In genomic region chr11:110297726-110298297, GRCh38 we compare ENCODE assay signal across 10 cellular contexts. TPM values are rescaled to one million over a fixed set of nuclear protein-coding genes. Genes with fewer than 3 reads are reported as not detected.
DNase-seq lines count a peak whose midpoint lies in the region; ATAC-seq and TF ChIP-seq lines count a peak whose summit lies in the region.
"Had no signal": no experiment of that assay in that cellular context is flagged by ENCODE, and none has a peak within 500 bp of the region (broad histone marks: within the 10 kb centered on the region; RNA-seq: fewer than 3 reads in every experiment).

No MANE protein-coding gene starts in this region.

- TF ChIP-seq CTCF in RWPE1 (conservative IDR thresholded peaks at IDR 0.05; ENCODE audit: low read depth) (no peak), neural crest cell (conservative IDR thresholded peaks at IDR 0.05) (no peak)

- peaks cover 41% of the 10 kb centered on the region for H3K4me1 Mint-ChIP-seq in neural crest cell
- peaks cover 57% of the 10 kb centered on the region for H3K4me1 Mint-ChIP-seq in activated T-cell treated with anti-CD3 and anti-CD28 coated beads, Interleukin-2, amount 50 U/mL, for 72 hours (ENCODE audit: low read depth)

- POLR2A ChIA-PET in RWPE1 (lab: Yijun Ruan, JAX; ENCODE audit: low non-redundant PET) = no interaction called here

- H3K36me3 Mint-ChIP-seq in neural crest cell (ENCODE audit: low read depth) = no peaks in the 10 kb centered on the region
- H3K36me3 Mint-ChIP-seq in activated T-cell treated with anti-CD3 and anti-CD28 coated beads, Interleukin-2, amount 50 U/mL, for 72 hours (ENCODE audit: insufficient read depth in 2 of 2) = peaks cover 0 to 1% of the 10 kb centered on the region in 2 donors

- H3K36me3 ChIP-seq in H7 (replicated peaks; ENCODE audit: control insufficient read depth, insufficient read depth, low read length) = no peaks in the 10 kb centered on the region

- no peak overlapping the region for H3K27ac Mint-ChIP-seq in neural crest cell (ENCODE audit: unreplicated experiment)
- H3K27ac Mint-ChIP-seq in activated T-cell treated with anti-CD3 and anti-CD28 coated beads, Interleukin-2, amount 50 U/mL, for 72 hours = no peak overlapping the region

- H3K4me3 Mint-ChIP-seq in neural crest cell = peak overlapping the region; percentile 86
- H3K4me3 Mint-ChIP-seq in activated T-cell treated with anti-CD3 and anti-CD28 coated beads, Interleukin-2, amount 50 U/mL, for 72 hours = peak overlapping the region in 1 of 2 donors; percentile 42

- no peak overlapping the region for H3K4me3 ChIP-seq in H7 (ENCODE audit: insufficient read depth, low read depth, low read length)

- DNase-seq in H7 (peak; percentile 23), RWPE1 (ENCODE audit: low spot score) (peak; percentile 52), epithelial cell of prostate (ENCODE audit: low read depth, low spot score) (peak; percentile 56), neural crest cell (ENCODE audit: low read depth, low spot score) (no peak), NCI-H187 (lab: John Stamatoyannopoulos, UW) (no peak)
- no peak for DNase-seq in activated T-cell treated with anti-CD3 and anti-CD28 coated beads, Interleukin-2, amount 50 U/mL, for 72 hours
- DNase-seq in NK-92 treated with Interleukin-12 subunit alpha and Interleukin-12 subunit beta, amount 100 ng/mL, for 24 hours (lab: John Stamatoyannopoulos, UW) = no peak
- DNase-seq: aorta, Kasumi-1 had no signal

- ATAC-seq in GM19328 (IDR thresholded peaks at IDR 0.05; ENCODE audit: unreplicated experiment) = no peak
- ATAC-seq in activated T-cell treated with anti-CD3 and anti-CD28 coated beads, Interleukin-2, amount 50 U/mL, for 72 hours (replicated peaks in 1 of 2) = no peak

- CTCF ChIA-PET in RWPE1 (lab: Yijun Ruan, JAX) = interaction anchor here (0.9 kb wide), 1 partner anchor 8 kb away, joined by 3 read pairs; no protein-coding TSS in a partner anchor

- no peaks in the 10 kb centered on the region for H3K27me3 Mint-ChIP-seq in neural crest cell (ENCODE audit: low read depth)
- H3K27me3 Mint-ChIP-seq in activated T-cell treated with anti-CD3 and anti-CD28 coated beads, Interleukin-2, amount 50 U/mL, for 72 hours (ENCODE audit: low read depth) = peaks cover 9% of the 10 kb centered on the region

- no peak overlapping the region for H3K27ac ChIP-seq in RWPE1
- H3K27ac ChIP-seq in epithelial cell of prostate = peak overlapping the region; percentile 92

- peaks cover 2% of the 10 kb centered on the region for H3K9me3 Mint-ChIP-seq in neural crest cell
- H3K9me3 Mint-ChIP-seq in activated T-cell treated with anti-CD3 and anti-CD28 coated beads, Interleukin-2, amount 50 U/mL, for 72 hours = peaks cover 2% of the 10 kb centered on the region in 2 donors

- no peaks in the 10 kb centered on the region for H3K27me3 ChIP-seq in H7 (ENCODE audit: control insufficient read depth, insufficient read depth, low read length)

RNA-seq across cellular contexts. Expression of gene RDX, which starts 1.4 kb away (rescaled TPM):
- total RNA-seq in H7 (2014; rRNA removed; shearing (Covaris generic)) = 64.6 and 72.1 TPM in 2 replicates
- total RNA-seq in neural crest cell = 159 and 167 TPM in 2 replicates
- total RNA-seq in activated T-cell treated with anti-CD3 and anti-CD28 coated beads, Interleukin-2, amount 50 U/mL, for 72 hours = 10 to 100 TPM; 49.0 to 56.5 TPM

Comparison
In these comparisons a context has a peak if more than half of its experiments do, and no peak if none do; other contexts are left out.
1. DNase-seq: peak in H7 (single experiment), RWPE1 (single experiment) and epithelial cell of prostate (single experiment); none in neural crest cell (single experiment), activated T-cell treated with anti-CD3 and anti-CD28 coated beads, Interleukin-2, amount 50 U/mL, for 72 hours (0 of 2), NCI-H187 (0 of 2) and NK-92 treated with Interleukin-12 subunit alpha and Interleukin-12 subunit beta, amount 100 ng/mL, for 24 hours (single experiment).